ENCODE assay signal across 25 cellular contexts in the genomic region with DNA sequence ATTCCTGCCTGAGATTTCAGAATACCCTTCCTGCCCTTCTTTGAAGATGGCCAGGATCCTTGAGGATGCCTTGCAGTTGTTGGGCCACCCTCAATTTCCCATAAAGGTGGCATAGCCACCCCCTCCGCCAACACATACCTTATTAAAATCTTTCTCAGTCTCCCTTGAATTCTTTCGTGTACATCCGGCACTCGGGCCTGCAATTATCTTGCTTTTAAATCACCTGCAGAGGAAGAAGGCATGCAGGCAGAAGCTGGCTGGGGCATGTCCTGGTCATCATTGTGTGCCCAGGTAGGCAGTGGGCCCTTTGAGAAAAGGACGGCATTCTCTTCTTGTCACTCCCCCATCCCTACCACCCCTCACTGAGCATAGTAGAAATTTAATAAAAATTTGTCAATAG.
"Had no signal": no experiment of that assay in that cellular context is flagged by ENCODE, and none has a peak within 500 bp of the region (broad histone marks: within the 10 kb centered on the region; RNA-seq: fewer than 3 reads in every experiment).

No MANE protein-coding gene starts in this region.

- H3K27me3 ChIP-seq: left lung, neural progenitor cell, right atrium auricular region, right lobe of liver, stomach, testis, thyroid gland, transverse colon, upper lobe of right lung had no signal

- H3K4me2 ChIP-seq: neural progenitor cell had no signal

- H3K4me1 ChIP-seq: left lung, lower lobe of right lung, neural progenitor cell, right atrium auricular region, stomach, testis, thyroid gland, upper lobe of right lung had no signal

- H3K9me3 ChIP-seq: left lung, lower lobe of right lung, neutrophil, right atrium auricular region, right lobe of liver, testis, thyroid gland, transverse colon, upper lobe of right lung had no signal

- H3K9ac ChIP-seq: neural progenitor cell, parathyroid adenoma had no signal

- H2AFZ ChIP-seq: neural progenitor cell, parathyroid adenoma had no signal

- ATAC-seq: left colon; left lung; lower lobe of right lung; natural killer cell; stimulated activated naive B cell treated with anti-CD40 and anti-IgM and Interleukin-4, amounts not matched to agents 10 μg/mL and 1 μg/mL and 100 μg/mL, for 72 hours; stimulated activated naive CD8-positive, alpha-beta T cell treated with anti-CD3 and anti-CD28 coated beads, Interleukin-15, Interleukin-2, amounts not matched to agents 100 U/mL and 50 U/mL, for 24 hours; upper lobe of right lung had no signal

- H3K4me3 ChIP-seq: left lung, lower lobe of right lung, neural progenitor cell, right atrium auricular region, right lobe of liver, stomach, testis, thyroid gland, transverse colon, upper lobe of right lung had no signal

- H3K36me3 ChIP-seq: left lung, lower lobe of right lung, neural progenitor cell, neutrophil, right atrium auricular region, right lobe of liver, stomach, thyroid gland, transverse colon, upper lobe of right lung had no signal

- DNase-seq: hippocampal formation; kidney; left colon; left lung; lower lobe of right lung; naive B cell; natural killer cell; nephron progenitor cell; occipital lobe; right lobe of liver; stimulated activated CD4-positive, alpha-beta T cell treated with anti-CD3 and anti-CD28 coated beads, Interleukin-12 subunit alpha, Interleukin-12 subunit beta, amount 100 ng/mL, for 4 hours; stimulated activated CD4-positive, alpha-beta T cell treated with anti-CD3 and anti-CD28 coated beads, Interleukin-15, amount 100 ng/mL, for 24 hours; stimulated activated CD4-positive, alpha-beta T cell treated with anti-CD3 and anti-CD28 coated beads, Interleukin-2, amount 100 ng/mL, for 24 hours; stimulated activated CD4-positive, alpha-beta T cell treated with anti-CD3 and anti-CD28 coated beads, Interleukin-4, amount 100 ng/mL, for 1 hour; stimulated activated naive B cell treated with anti-CD40 and anti-IgM and Interleukin-4, amounts not matched to agents 10 μg/mL and 1 μg/mL and 100 μg/mL, for 72 hours; stimulated activated naive CD8-positive, alpha-beta T cell treated with anti-CD3 and anti-CD28 coated beads, Interleukin-15, Interleukin-2, amounts not matched to agents 100 U/mL and 50 U/mL, for 24 hours; stomach; testis; thyroid gland; transverse colon; upper lobe of right lung had no signal

- H3K27ac ChIP-seq: left lung, lower lobe of right lung, neural progenitor cell, neutrophil, parathyroid adenoma, right atrium auricular region, right lobe of liver, stomach, testis, thyroid gland, transverse colon, upper lobe of right lung had no signal

- H3K79me2 ChIP-seq: parathyroid adenoma had no signal
